ENCODE assay signal across 1 cellular context in genomic region chr5:79672392-79672791, GRCh38.
TF ChIP-seq lines count a peak whose summit lies in the region.

No MANE protein-coding gene starts in this region.

TF ChIP-seq in GM23338, 12 proteins besides CTCF, POLR2A, EP300 and RAD21 (continued from another document):
- TF ChIP-seq REST (IDR thresholded peaks at IDR 0.05; ENCODE audit: unreplicated experiment) (no peak), ZNF114 (CRISPR knock-in tag; IDR thresholded peaks at IDR 0.05) (no peak), CREB1 (CRISPR knock-in tag; IDR thresholded peaks at IDR 0.05; ENCODE audit: low read depth) (no peak), ETS1 (IDR thresholded peaks at IDR 0.05) (no peak), STAT1 (IDR thresholded peaks at IDR 0.05; ENCODE audit: unreplicated experiment) (no peak), ZNF462 (CRISPR knock-in tag; IDR thresholded peaks at IDR 0.05) (no peak), NANOG (IDR thresholded peaks at IDR 0.05; ENCODE audit: borderline replicate concordance) (no peak), EZH2phosphoT487 (IDR thresholded peaks at IDR 0.05; ENCODE audit: unreplicated experiment) (no peak)
